In genomic region chr5:90347462-90347861, GRCh38 we compare ENCODE assay signal across 17 cellular contexts.
A peak's percentile ranks its signal among the peaks of the same experiment; 100 is the strongest.
DNase-seq lines count a peak whose midpoint lies in the region; ATAC-seq, FAIRE-seq and TF ChIP-seq lines count a peak whose summit lies in the region.
"Had no signal": no experiment of that assay in that cellular context is flagged by ENCODE, and none has a peak within 500 bp of the region (broad histone marks: within the 10 kb centered on the region; RNA-seq: fewer than 3 reads in every experiment).

No MANE protein-coding gene starts in this region.

- no peak for DNase-seq in GM12892 (ENCODE audit: insufficient read length)
- DNase-seq in NCI-H1092 treated with DMSO at 0.1 percent for 48 hours (lab: John Stamatoyannopoulos, UW) = no peak
- DNase-seq in activated CD4-positive, alpha-beta T cell treated with anti-CD3 and anti-CD28 coated beads, Interleukin-2, amount 50 U/mL, for 4 hours = no peak
- DNase-seq in activated effector memory CD4-positive, alpha-beta T cell treated with anti-CD3 and anti-CD28 coated beads, Interleukin-2, amount 50 U/mL, for 16 hours = no peak
- DNase-seq in NCI-H2029 (lab: John Stamatoyannopoulos, UW) = no peak
- DNase-seq: activated naive CD8-positive, alpha-beta T cell treated with anti-CD3 and anti-CD28 coated beads for 36 hours; brain microvascular endothelial cell; CD4-positive, CD25-positive, alpha-beta regulatory T cell; left ventricle myocardium inferior; NCI-H2081; right lobe of liver had no signal

- FAIRE-seq in GM12892 (lab: Jason Lieb, UNC) = peak; percentile 70
- FAIRE-seq: TTC549 had no signal

- no peak for TF ChIP-seq POLR2A in GM12892 (IDR thresholded peaks at IDR 0.05; ENCODE audit: low read depth, low read length)

- ATAC-seq in GM19397 (IDR thresholded peaks at IDR 0.05; ENCODE audit: unreplicated experiment) = peak; percentile 69
- peak; percentile 59 for ATAC-seq in HG02610 (IDR thresholded peaks at IDR 0.05; ENCODE audit: unreplicated experiment)
- peak; percentile 77 for ATAC-seq in HG03457 (IDR thresholded peaks at IDR 0.05; ENCODE audit: unreplicated experiment)
- ATAC-seq: HCT116, Panc1, right lobe of liver had no signal
